In the genomic region with DNA sequence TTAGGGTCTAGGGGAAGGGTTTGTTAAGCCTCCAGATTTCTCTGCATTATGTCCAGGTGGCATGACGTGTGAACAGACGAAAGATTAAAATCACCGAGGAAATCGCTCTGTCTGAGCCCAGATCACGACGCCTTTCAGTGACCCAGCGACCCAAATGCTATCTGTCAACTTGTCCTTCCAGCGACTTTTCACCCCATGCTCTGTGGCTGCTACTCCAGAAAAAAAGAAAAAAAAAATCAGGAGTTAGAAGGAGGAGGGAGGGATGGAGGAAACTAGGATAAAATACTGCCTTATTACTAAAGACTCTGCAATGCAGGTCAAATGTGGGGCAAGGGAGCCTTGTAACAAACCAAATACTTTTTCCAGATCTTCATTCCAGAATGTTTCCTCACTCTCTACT, we compare ENCODE assay signal across 13 cellular contexts.
DNase-seq lines count a peak whose midpoint lies in the region; ATAC-seq and TF ChIP-seq lines count a peak whose summit lies in the region.
"Had no signal": no experiment of that assay in that cellular context is flagged by ENCODE, and none has a peak within 500 bp of the region (broad histone marks: within the 10 kb centered on the region; RNA-seq: fewer than 3 reads in every experiment).

No MANE protein-coding gene starts in this region.

- H3K14ac ChIP-seq in mesenchymal stem cell (ENCODE audit: low read length in 2 of 2), result no peak overlapping the region

- peaks cover 3% of the 10 kb centered on the region for H3K27me3 Mint-ChIP-seq in type B pancreatic cell
- no peaks in the 10 kb centered on the region for H3K27me3 Mint-ChIP-seq in activated T-cell treated with anti-CD3 and anti-CD28 coated beads, Interleukin-2, amount 50 U/mL, for 72 hours (ENCODE audit: low read depth)
- H3K27me3 Mint-ChIP-seq: stimulated activated memory B cell treated with anti-CD40 and anti-IgM and Interleukin-4, amounts not matched to agents 10 μg/mL and 1 μg/mL and 100 μg/mL, for 72 hours had no signal

- H3K4me3 ChIP-seq in heart left ventricle (no peak overlapping the region), cardiac fibroblast (replicated peaks in 1 of 2; ENCODE audit: low read depth in 2 of 2, low read length in 2 of 2) (no peak overlapping the region), mesenchymal stem cell (ENCODE audit: insufficient read depth in 1 of 2, low read depth in 1 of 2, low read length in 2 of 2) (no peak overlapping the region), upper lobe of right lung (no peak overlapping the region)

- H3K79me1 ChIP-seq in mesenchymal stem cell (replicated peaks; ENCODE audit: low read length, poor library complexity, severe bottlenecking), result no peaks in the 10 kb centered on the region

- no peak overlapping the region for H3K4ac ChIP-seq in mesenchymal stem cell (ENCODE audit: low read depth in 1 of 2, low read length in 2 of 2)

- H2BK12ac ChIP-seq in mesenchymal stem cell (ENCODE audit: low read length in 2 of 2), result no peak overlapping the region

- H3K9me3 ChIP-seq in heart left ventricle (peaks cover 0 to 6% (median 0%) of the 10 kb centered on the region in 12 donors), mesenchymal stem cell (ENCODE audit: control insufficient read depth, low read length) (no peaks in the 10 kb centered on the region), upper lobe of right lung (no peaks in the 10 kb centered on the region)

- H2AFZ ChIP-seq in mesenchymal stem cell (ENCODE audit: low read depth, low read length), result no peak overlapping the region

- no peak overlapping the region for H2BK120ac ChIP-seq in mesenchymal stem cell (ENCODE audit: low read depth, low read length)

- H3K36me3 ChIP-seq in heart left ventricle (no peaks in the 10 kb centered on the region), mesenchymal stem cell (ENCODE audit: control insufficient read depth in 1 of 2, insufficient read depth in 2 of 2, low read depth in 1 of 2, low read length in 2 of 2) (no peaks in the 10 kb centered on the region), upper lobe of right lung (no peaks in the 10 kb centered on the region)

- H3K4me1 ChIP-seq in heart left ventricle (peaks cover 0 to 3% (median 0%) of the 10 kb centered on the region in 12 donors), mesenchymal stem cell (ENCODE audit: control insufficient read depth, insufficient read depth, low read depth, low read length) (no peaks in the 10 kb centered on the region), upper lobe of right lung (peaks cover 5% of the 10 kb centered on the region)

- H3K4me2 ChIP-seq in mesenchymal stem cell (ENCODE audit: low read length, poor library complexity, severe bottlenecking), result no peak overlapping the region

- H3K23ac ChIP-seq in mesenchymal stem cell (ENCODE audit: low read length in 2 of 2), result no peak overlapping the region

- 37 to 53% (median 43%) methylated on average over 8 of the region's 8 CpGs for WGBS in heart left ventricle, 4 donors
- WGBS in mesenchymal stem cell, result 49% methylated on average over 4 of the region's 8 CpGs

- no peaks in the 10 kb centered on the region for H3K36me3 Mint-ChIP-seq in type B pancreatic cell
- no peaks in the 10 kb centered on the region for H3K36me3 Mint-ChIP-seq in activated T-cell treated with anti-CD3 and anti-CD28 coated beads, Interleukin-2, amount 50 U/mL, for 72 hours (ENCODE audit: insufficient read depth in 2 of 2)
- H3K36me3 Mint-ChIP-seq: stimulated activated memory B cell treated with anti-CD40 and anti-IgM and Interleukin-4, amounts not matched to agents 10 μg/mL and 1 μg/mL and 100 μg/mL, for 72 hours had no signal

- TF ChIP-seq POLR2A in heart left ventricle (IDR thresholded peaks at IDR 0.05), result no peak

- H2AK5ac ChIP-seq in mesenchymal stem cell (ENCODE audit: low read length, severe bottlenecking), result no peak overlapping the region

- H4K91ac ChIP-seq in mesenchymal stem cell (ENCODE audit: low read length), result no peak overlapping the region

- H3K27me3 ChIP-seq in heart left ventricle (no peaks in the 10 kb centered on the region), mesenchymal stem cell (ENCODE audit: control insufficient read depth in 1 of 2, insufficient read depth in 1 of 2, low read length in 2 of 2) (no peaks in the 10 kb centered on the region), upper lobe of right lung (no peaks in the 10 kb centered on the region)

- H3K9me3 Mint-ChIP-seq in type B pancreatic cell, result peaks cover 5% of the 10 kb centered on the region
- peaks cover 8 to 11% of the 10 kb centered on the region in 2 donors for H3K9me3 Mint-ChIP-seq in activated T-cell treated with anti-CD3 and anti-CD28 coated beads, Interleukin-2, amount 50 U/mL, for 72 hours
- H3K9me3 Mint-ChIP-seq: stimulated activated memory B cell treated with anti-CD40 and anti-IgM and Interleukin-4, amounts not matched to agents 10 μg/mL and 1 μg/mL and 100 μg/mL, for 72 hours had no signal

- no peak for DNase-seq in left cardiac atrium
- no peak for DNase-seq in heart left ventricle
- peak; percentile 1 to 5 for DNase-seq in cardiac fibroblast (ENCODE audit: low read depth in 2 of 2)
- peak; percentile 21 for DNase-seq in mesenchymal stem cell
- no peak for DNase-seq in type B pancreatic cell (ENCODE audit: extremely low spot score, unreplicated experiment)
- no peak for DNase-seq in NCI-H1436 treated with DMSO at 0.1 percent for 48 hours (lab: John Stamatoyannopoulos, UW)
- DNase-seq in upper lobe of right lung, result no peak
- no peak for DNase-seq in activated T-cell treated with anti-CD3 and anti-CD28 coated beads, Interleukin-2, amount 50 U/mL, for 72 hours
- DNase-seq: activated CD4-positive, alpha-beta T cell treated with anti-CD3 and anti-CD28 coated beads, Interleukin-2, amount 50 U/mL, for 4 hours; effector CD4-positive, alpha-beta T cell; SHP77 treated with DMSO at 0.1 percent for 48 hours; T1000 had no signal

- H3K18ac ChIP-seq in mesenchymal stem cell (ENCODE audit: low read depth in 1 of 2, low read length in 2 of 2), result no peak overlapping the region

- ATAC-seq in left cardiac atrium (peak; percentile 74 to 78), heart left ventricle (no peak), upper lobe of right lung (no peak)
- no peak for ATAC-seq in activated T-cell treated with anti-CD3 and anti-CD28 coated beads, Interleukin-2, amount 50 U/mL, for 72 hours (replicated peaks in 1 of 2)
- ATAC-seq: stimulated activated memory B cell treated with anti-CD40 and anti-IgM and Interleukin-4, amounts not matched to agents 10 μg/mL and 1 μg/mL and 100 μg/mL, for 72 hours had no signal

- TF ChIP-seq CTCF in heart left ventricle (IDR thresholded peaks at IDR 0.05) (no peak), cardiac fibroblast (IDR thresholded peaks at IDR 0.05; ENCODE audit: low read depth, low read length) (no peak), type B pancreatic cell (conservative IDR thresholded peaks at IDR 0.05) (no peak), upper lobe of right lung (IDR thresholded peaks at IDR 0.05) (no peak)

- no peak overlapping the region for H2BK15ac ChIP-seq in mesenchymal stem cell (ENCODE audit: low read depth, poor library complexity, severe bottlenecking)

- H2BK5ac ChIP-seq in mesenchymal stem cell (ENCODE audit: low read depth, low read length, poor library complexity, severe bottlenecking), result no peak overlapping the region

- intact Hi-C loops in left cardiac atrium (cut with DNase I) (no loop called here), heart left ventricle (cut with DNase I) (no loop called here), upper lobe of right lung (cut with DNase I) (no loop called here)

- H3K4me1 Mint-ChIP-seq in type B pancreatic cell (ENCODE audit: unreplicated experiment), result peaks cover 22% of the 10 kb centered on the region
- no peaks in the 10 kb centered on the region for H3K4me1 Mint-ChIP-seq in activated T-cell treated with anti-CD3 and anti-CD28 coated beads, Interleukin-2, amount 50 U/mL, for 72 hours (ENCODE audit: low read depth)
- H3K4me1 Mint-ChIP-seq: stimulated activated memory B cell treated with anti-CD40 and anti-IgM and Interleukin-4, amounts not matched to agents 10 μg/mL and 1 μg/mL and 100 μg/mL, for 72 hours had no signal

- H3K9ac ChIP-seq in mesenchymal stem cell (ENCODE audit: low read length), result peak overlapping the region; percentile 40

- peak overlapping the region; percentile 54 for H3K27ac Mint-ChIP-seq in type B pancreatic cell
- no peak overlapping the region for H3K27ac Mint-ChIP-seq in activated T-cell treated with anti-CD3 and anti-CD28 coated beads, Interleukin-2, amount 50 U/mL, for 72 hours
- H3K27ac Mint-ChIP-seq: stimulated activated memory B cell treated with anti-CD40 and anti-IgM and Interleukin-4, amounts not matched to agents 10 μg/mL and 1 μg/mL and 100 μg/mL, for 72 hours had no signal

- H3K27ac ChIP-seq in heart left ventricle (no peak overlapping the region), mesenchymal stem cell (ENCODE audit: low read length, poor library complexity, severe bottlenecking) (no peak overlapping the region), upper lobe of right lung (no peak overlapping the region)

- H3K4me3 Mint-ChIP-seq in type B pancreatic cell, result peak overlapping the region; percentile 32
- H3K4me3 Mint-ChIP-seq in activated T-cell treated with anti-CD3 and anti-CD28 coated beads, Interleukin-2, amount 50 U/mL, for 72 hours, result no peak overlapping the region
- H3K4me3 Mint-ChIP-seq: stimulated activated memory B cell treated with anti-CD40 and anti-IgM and Interleukin-4, amounts not matched to agents 10 μg/mL and 1 μg/mL and 100 μg/mL, for 72 hours had no signal

- H4K8ac ChIP-seq in mesenchymal stem cell (ENCODE audit: low read length), result no peak overlapping the region

Comparison
In these comparisons a context has a peak if more than half of its experiments do, and no peak if none do; other contexts are left out.
1. ATAC-seq: peak in left cardiac atrium (2 of 2); none in heart left ventricle (0 of 4), upper lobe of right lung (single experiment) and activated T-cell treated with anti-CD3 and anti-CD28 coated beads, Interleukin-2, amount 50 U/mL, for 72 hours (0 of 2).
2. DNase-seq: peak in cardiac fibroblast (2 of 2) and mesenchymal stem cell (single experiment); none in left cardiac atrium (single experiment), heart left ventricle (0 of 5), type B pancreatic cell (single experiment), NCI-H1436 treated with DMSO at 0.1 percent for 48 hours (single experiment), upper lobe of right lung (single experiment) and activated T-cell treated with anti-CD3 and anti-CD28 coated beads, Interleukin-2, amount 50 U/mL, for 72 hours (0 of 2).